ENCODE assay signal across 18 cellular contexts in the genomic region with DNA sequence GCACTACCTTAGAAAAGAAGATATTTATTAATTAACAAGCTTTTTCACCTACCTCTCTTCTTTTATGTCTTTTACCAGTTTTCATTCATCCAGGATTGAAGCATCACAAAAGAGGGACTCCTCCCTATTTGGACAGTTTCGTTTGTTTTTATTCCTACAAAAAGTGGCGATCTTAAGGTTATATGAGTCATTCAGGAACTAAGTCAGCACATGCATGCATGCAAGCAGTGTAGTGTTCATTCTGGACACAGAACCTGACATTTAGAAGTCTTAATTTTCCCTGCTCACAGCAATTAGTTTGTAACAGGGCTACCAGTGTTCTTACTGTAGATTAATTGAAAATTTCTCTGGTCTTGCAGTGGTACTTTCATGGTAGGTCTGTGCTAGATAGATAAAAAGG. TPM values are rescaled to one million over a fixed set of nuclear protein-coding genes. Genes with fewer than 3 reads are reported as not detected.
A peak's percentile ranks its signal among the peaks of the same experiment; 100 is the strongest.
DNase-seq lines count a peak whose midpoint lies in the region; ATAC-seq and TF ChIP-seq lines count a peak whose summit lies in the region.
"Had no signal": no experiment of that assay in that cellular context is flagged by ENCODE, and none has a peak within 500 bp of the region (broad histone marks: within the 10 kb centered on the region; RNA-seq: fewer than 3 reads in every experiment).

No MANE protein-coding gene starts in this region.

- peaks cover 5 to 6% of the 10 kb centered on the region in 2 donors for H3K9me3 Mint-ChIP-seq in natural killer cell
- H3K9me3 Mint-ChIP-seq: CD4-positive, alpha-beta T cell had no signal

- no peak overlapping the region for H3K27ac Mint-ChIP-seq in natural killer cell
- H3K27ac Mint-ChIP-seq: activated naive CD8-positive, alpha-beta T cell treated with anti-CD3 and anti-CD28 coated beads, Interleukin-2, amount 50 U/mL, for 24 hours; CD4-positive, alpha-beta T cell; stimulated activated naive CD8-positive, alpha-beta T cell treated with anti-CD3 and anti-CD28 coated beads, Interleukin-15, amount 100 ng/mL, for 72 hours had no signal

- TF ChIP-seq CTCF in cardiac fibroblast (IDR thresholded peaks at IDR 0.05; ENCODE audit: low read depth, low read length) (no peak), sigmoid colon (IDR thresholded peaks at IDR 0.05) (no peak), natural killer cell (IDR thresholded peaks at IDR 0.05) (no peak)

- no peak overlapping the region for H3K4me3 ChIP-seq in cardiac fibroblast (replicated peaks in 1 of 2; ENCODE audit: low read depth in 2 of 2, low read length in 2 of 2)
- H3K4me3 ChIP-seq in sigmoid colon = no peak overlapping the region
- H3K4me3 ChIP-seq: right lobe of liver, upper lobe of right lung had no signal

- no peaks in the 10 kb centered on the region for H3K27me3 ChIP-seq in sigmoid colon
- H3K27me3 ChIP-seq: right lobe of liver, upper lobe of right lung had no signal

- no peaks in the 10 kb centered on the region for H3K36me3 Mint-ChIP-seq in natural killer cell

- no peak for TF ChIP-seq POLR2A in sigmoid colon (IDR thresholded peaks at IDR 0.05)

- intact Hi-C loops in sigmoid colon (cut with DNase I) = no loop called here
- intact Hi-C loops in natural killer cell (cut with micrococcal nuclease) = no loop called here

- no peaks in the 10 kb centered on the region for H3K36me3 ChIP-seq in sigmoid colon
- H3K36me3 ChIP-seq: right lobe of liver, upper lobe of right lung had no signal

- no peak for TF ChIP-seq EP300 in sigmoid colon (IDR thresholded peaks at IDR 0.05)

- peaks cover 0 to 2% of the 10 kb centered on the region in 2 donors for H3K27me3 Mint-ChIP-seq in natural killer cell (ENCODE audit: low read depth in 2 of 2)

- H3K4me1 ChIP-seq in sigmoid colon = no peaks in the 10 kb centered on the region
- H3K4me1 ChIP-seq: right lobe of liver, upper lobe of right lung had no signal

- ATAC-seq in natural killer cell = no peak
- ATAC-seq: activated naive CD8-positive, alpha-beta T cell treated with anti-CD3 and anti-CD28 coated beads, Interleukin-2, amount 50 U/mL, for 24 hours; right lobe of liver; stimulated activated naive CD8-positive, alpha-beta T cell treated with anti-CD3 and anti-CD28 coated beads, Interleukin-15, amount 100 ng/mL, for 72 hours; upper lobe of right lung had no signal

- no peaks in the 10 kb centered on the region for H3K9me3 ChIP-seq in sigmoid colon
- H3K9me3 ChIP-seq: right lobe of liver, upper lobe of right lung had no signal

- 37 to 67% methylated on average over 2 of the region's 2 CpGs for WGBS in sigmoid colon, 2 donors

- DNase-seq in EH (ENCODE audit: low read depth) (peak; percentile 1), NCI-H226 (peak; percentile 25), cardiac fibroblast (ENCODE audit: low read depth in 2 of 2) (peak; percentile 18 to 38), glomerular visceral epithelial cell (ENCODE audit: extremely low spot score) (peak; percentile 17), sigmoid colon (no peak), DMS153 treated with DMSO at 0.1 percent for 48 hours (lab: John Stamatoyannopoulos, UW; ENCODE audit: unreplicated experiment) (no peak), natural killer cell (no peak), NCI-H1417 treated with DMSO at 0.1 percent for 48 hours (lab: John Stamatoyannopoulos, UW) (no peak)
- DNase-seq: activated CD4-positive, alpha-beta T cell treated with anti-CD3 and anti-CD28 coated beads for 4 hours; activated naive CD8-positive, alpha-beta T cell treated with anti-CD3 and anti-CD28 coated beads, Interleukin-2, amount 50 U/mL, for 24 hours; CD4-positive, alpha-beta T cell; NCI-H1436; NCI-H2171 treated with DMSO at 0.1 percent for 48 hours; nucleus accumbens; right lobe of liver; stimulated activated naive CD8-positive, alpha-beta T cell treated with anti-CD3 and anti-CD28 coated beads, Interleukin-15, amount 100 ng/mL, for 72 hours; upper lobe of right lung had no signal

- no peak overlapping the region for H3K4me3 Mint-ChIP-seq in natural killer cell
- H3K4me3 Mint-ChIP-seq: activated naive CD8-positive, alpha-beta T cell treated with anti-CD3 and anti-CD28 coated beads, Interleukin-2, amount 50 U/mL, for 24 hours; CD4-positive, alpha-beta T cell; stimulated activated naive CD8-positive, alpha-beta T cell treated with anti-CD3 and anti-CD28 coated beads, Interleukin-15, amount 100 ng/mL, for 72 hours had no signal

- no peak overlapping the region for H3K27ac ChIP-seq in sigmoid colon
- H3K27ac ChIP-seq: right lobe of liver, upper lobe of right lung had no signal

- no peaks in the 10 kb centered on the region for H3K4me1 Mint-ChIP-seq in natural killer cell
- H3K4me1 Mint-ChIP-seq: activated naive CD8-positive, alpha-beta T cell treated with anti-CD3 and anti-CD28 coated beads, Interleukin-2, amount 50 U/mL, for 24 hours; stimulated activated naive CD8-positive, alpha-beta T cell treated with anti-CD3 and anti-CD28 coated beads, Interleukin-15, amount 100 ng/mL, for 72 hours had no signal

RNA-seq across cellular contexts. Expression of a gene that starts 47.9 kb away (rescaled TPM):
- under 1 TPM in 1 of 4 donors, not detected in 3; 0.71 TPM for total RNA-seq in sigmoid colon
- under 1 TPM in 1 of 3 donors, not detected in 2; 0.04 TPM for polyA plus RNA-seq in sigmoid colon
- total RNA-seq in natural killer cell = not detected
- total RNA-seq: CD4-positive, alpha-beta T cell; liver; right lobe of liver had no signal
- polyA plus RNA-seq: liver had no signal

Comparison
In these comparisons a context has a peak if more than half of its experiments do, and no peak if none do; other contexts are left out.
1. DNase-seq: peak in EH (single experiment), NCI-H226 (single experiment), cardiac fibroblast (2 of 2) and glomerular visceral epithelial cell (single experiment); none in sigmoid colon (single experiment), DMS153 treated with DMSO at 0.1 percent for 48 hours (single experiment), natural killer cell (single experiment) and NCI-H1417 treated with DMSO at 0.1 percent for 48 hours (single experiment).